Comparison of ENCODE assay signal across 1 cellular context in the genomic region with DNA sequence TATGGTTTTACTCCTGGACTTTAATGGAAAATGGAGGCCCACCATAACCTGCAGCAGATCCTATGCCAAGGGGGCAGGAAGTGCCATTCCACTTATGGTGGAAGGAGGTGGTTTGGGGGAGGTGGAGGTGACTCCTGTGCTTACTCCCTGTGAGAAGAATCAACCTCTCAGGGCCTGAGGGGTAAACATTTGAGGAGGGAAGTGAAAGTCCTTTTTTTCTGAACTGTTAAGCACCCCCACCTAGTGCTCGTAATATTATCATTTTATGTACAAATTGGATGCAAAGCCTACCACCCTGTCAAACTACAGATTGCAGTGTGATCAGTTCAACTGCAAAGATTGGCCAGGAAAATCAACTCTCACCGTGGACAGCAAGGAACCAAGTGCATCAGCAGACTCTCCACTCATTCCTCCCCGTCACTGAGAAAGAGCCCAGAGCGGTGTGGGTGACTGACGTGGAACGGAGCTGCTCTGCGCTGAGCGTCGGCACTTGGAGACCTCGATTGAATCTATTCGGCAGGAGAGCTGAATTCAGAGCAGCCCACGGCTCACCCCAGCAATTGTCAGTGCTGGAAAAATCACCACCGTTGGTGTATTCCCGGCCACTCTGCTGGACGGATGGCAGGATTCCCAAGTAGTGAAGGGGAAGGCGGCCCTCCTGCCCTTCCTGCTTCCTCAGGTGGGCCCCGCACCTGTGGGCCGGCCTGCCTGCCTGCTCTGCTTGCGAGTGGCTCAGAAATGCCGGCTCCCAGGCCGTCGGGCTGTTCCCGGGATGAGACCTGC.
TF ChIP-seq lines count a peak whose summit lies in the region.

No MANE protein-coding gene starts in this region.

TF ChIP-seq in K562, 482 proteins besides CTCF, POLR2A, EP300 and RAD21:
- no peak for TF ChIP-seq KAT8 (IDR thresholded peaks at IDR 0.05; ENCODE audit: low read depth)
- TF ChIP-seq EZH2 (IDR thresholded peaks at IDR 0.05; ENCODE audit: borderline replicate concordance, low read depth, low read length) = no peak; the same call in 1 of the 2 replicates
- no peak for TF ChIP-seq KLF10 (CRISPR knock-in tag; IDR thresholded peaks at IDR 0.05)
- no peak for TF ChIP-seq ZNF174 (CRISPR knock-in tag; IDR thresholded peaks at IDR 0.05)
- no peak for TF ChIP-seq TAL1 (IDR thresholded peaks at IDR 0.05)
- TF ChIP-seq YY1 (IDR thresholded peaks at IDR 0.05; ENCODE audit: borderline replicate concordance in 1 of 3, control insufficient read depth in 1 of 3, extremely low read depth in 1 of 3, insufficient read depth in 3 of 3, insufficient read length in 1 of 3, insufficient replicate concordance in 2 of 3, low read depth in 1 of 3, low read length in 2 of 3) = no peak
- TF ChIP-seq, protein P1, sequence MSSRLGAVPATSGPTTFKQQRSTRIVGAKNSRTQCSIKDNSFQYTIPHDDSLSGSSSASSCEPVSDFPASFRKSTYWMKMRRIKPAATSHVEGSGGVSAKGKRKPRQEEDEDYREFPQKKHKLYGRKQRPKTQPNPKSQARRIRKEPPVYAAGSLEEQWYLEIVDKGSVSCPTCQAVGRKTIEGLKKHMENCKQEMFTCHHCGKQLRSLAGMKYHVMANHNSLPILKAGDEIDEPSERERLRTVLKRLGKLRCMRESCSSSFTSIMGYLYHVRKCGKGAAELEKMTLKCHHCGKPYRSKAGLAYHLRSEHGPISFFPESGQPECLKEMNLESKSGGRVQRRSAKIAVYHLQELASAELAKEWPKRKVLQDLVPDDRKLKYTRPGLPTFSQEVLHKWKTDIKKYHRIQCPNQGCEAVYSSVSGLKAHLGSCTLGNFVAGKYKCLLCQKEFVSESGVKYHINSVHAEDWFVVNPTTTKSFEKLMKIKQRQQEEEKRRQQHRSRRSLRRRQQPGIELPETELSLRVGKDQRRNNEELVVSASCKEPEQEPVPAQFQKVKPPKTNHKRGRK (tag; IDR thresholded peaks at IDR 0.05) = no peak
- no peak for TF ChIP-seq PURB (CRISPR knock-in tag; IDR thresholded peaks at IDR 0.05; ENCODE audit: low read depth)
- TF ChIP-seq, protein P2, sequence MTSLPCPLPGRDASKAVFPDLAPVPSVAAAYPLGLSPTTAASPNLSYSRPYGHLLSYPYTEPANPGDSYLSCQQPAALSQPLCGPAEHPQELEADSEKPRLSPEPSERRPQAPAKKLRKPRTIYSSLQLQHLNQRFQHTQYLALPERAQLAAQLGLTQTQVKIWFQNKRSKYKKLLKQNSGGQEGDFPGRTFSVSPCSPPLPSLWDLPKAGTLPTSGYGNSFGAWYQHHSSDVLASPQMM (CRISPR knock-in tag; IDR thresholded peaks at IDR 0.05) = no peak
